Comparison of ENCODE assay signal across 8 cellular contexts in genomic region chr13:20127263-20127562, GRCh38. TPM values are rescaled to one million over a fixed set of nuclear protein-coding genes. Genes with fewer than 3 reads are reported as not detected.
DNase-seq lines count a peak whose midpoint lies in the region; ATAC-seq, FAIRE-seq and TF ChIP-seq lines count a peak whose summit lies in the region.

No MANE protein-coding gene starts in this region.

- peak overlapping the region; percentile 81 for H3K4me3 ChIP-seq in HUES48 (ENCODE audit: low read depth, low read length)
- H3K4me3 ChIP-seq in mammary epithelial cell (replicated peaks in 1 of 3; ENCODE audit: insufficient read depth in 1 of 3, low read depth in 2 of 3, low read length in 3 of 3) = peak overlapping the region; percentile 17 to 62 (median 41)
- H3K4me3 ChIP-seq in mononuclear cell (ENCODE audit: low read length) = peak overlapping the region; percentile 47

- H4K20me1 ChIP-seq in mammary epithelial cell (ENCODE audit: insufficient read depth, low read length) = no peaks in the 10 kb centered on the region

- 23% methylated on average over 5 of the region's 6 CpGs for WGBS in mammary epithelial cell (ENCODE audit: low coverage, missing lambda C conversion rate)

- H3K36me3 ChIP-seq in HUES48 (ENCODE audit: control insufficient read depth, insufficient read depth, low read length) = no peaks in the 10 kb centered on the region
- H3K36me3 ChIP-seq in mammary epithelial cell (ENCODE audit: insufficient read depth, low read length) = no peaks in the 10 kb centered on the region

- peak overlapping the region; percentile 91 for H2AFZ ChIP-seq in mammary epithelial cell (ENCODE audit: low read depth, low read length)

- H3K4me2 ChIP-seq in mammary epithelial cell (ENCODE audit: insufficient read depth, low read depth, low read length) = peak overlapping the region; percentile 86

- ATAC-seq in GM18498 (IDR thresholded peaks at IDR 0.05; ENCODE audit: unreplicated experiment) (peak; percentile 17), HG03045 (IDR thresholded peaks at IDR 0.05; ENCODE audit: unreplicated experiment) (no peak)

- no peak for TF ChIP-seq POLR2A in H54 (IDR thresholded peaks at IDR 0.05; ENCODE audit: low read depth, low read length)

- H3K4me1 ChIP-seq in HUES48 (ENCODE audit: control insufficient read depth, insufficient read depth, low read length) (peaks cover 5% of the 10 kb centered on the region; the same call in 1 of the 2 replicates), mammary epithelial cell (ENCODE audit: insufficient read depth, low read length) (peaks cover 20% of the 10 kb centered on the region), mononuclear cell (ENCODE audit: insufficient read depth, low read length) (peaks cover 23% of the 10 kb centered on the region)

- no peaks in the 10 kb centered on the region for H3K9me3 ChIP-seq in HUES48 (ENCODE audit: control insufficient read depth, insufficient read depth, low read length)
- H3K9me3 ChIP-seq in mammary epithelial cell (replicated peaks; ENCODE audit: insufficient read depth, low read length) = no peaks in the 10 kb centered on the region
- no peaks in the 10 kb centered on the region for H3K9me3 ChIP-seq in mononuclear cell (ENCODE audit: low read depth, low read length)

- dilution Hi-C loops in mammary epithelial cell (cut with HindIII; ENCODE audit: low sequenced_read_pairs) = no loop called here

- H3K79me2 ChIP-seq in mammary epithelial cell (ENCODE audit: insufficient read depth, low read length) = no peaks in the 10 kb centered on the region

- BruUV-seq in mammary epithelial cell (replicated peaks; lab: Mats Ljungman, UMichigan) = no TSS peak

- CTCF ChIA-PET in mammary epithelial cell (lab: Charles Lee; ENCODE audit: low non-redundant PET) = no interaction called here

- peaks cover 48% of the 10 kb centered on the region for H3K27me3 ChIP-seq in HUES48 (ENCODE audit: control insufficient read depth, insufficient read depth, low read length)
- no peaks in the 10 kb centered on the region for H3K27me3 ChIP-seq in mammary epithelial cell (ENCODE audit: insufficient read depth, low read length)
- H3K27me3 ChIP-seq in mononuclear cell (ENCODE audit: insufficient read depth, low read length) = peaks cover 52% of the 10 kb centered on the region

- TF ChIP-seq CTCF in mammary epithelial cell (conservative IDR thresholded peaks at IDR 0.05 in 1 of 2, IDR thresholded peaks at IDR 0.05 in 1 of 2; ENCODE audit: extremely low read depth in 1 of 2, insufficient read depth in 1 of 2, low read depth in 1 of 2, low read length in 2 of 2) = no peak

- in situ Hi-C loops in mammary epithelial cell (cut with MboI; ENCODE audit: low sequenced_read_pairs in 2 of 2) = no loop called here

- DNase-seq in mammary epithelial cell (no peak), NCI-H226 (no peak), H54 (ENCODE audit: insufficient read length, low spot score) (no peak), NCI-H69 (lab: John Stamatoyannopoulos, UW) (no peak)

- H3K9ac ChIP-seq in HUES48 (ENCODE audit: low read depth, low read length) (no peak overlapping the region), mammary epithelial cell (ENCODE audit: insufficient read depth, low read length) (no peak overlapping the region)

- H3K27ac ChIP-seq in HUES48 (ENCODE audit: low read depth, low read length) = no peak overlapping the region
- H3K27ac ChIP-seq in mammary epithelial cell (ENCODE audit: insufficient read depth, low read depth, low read length) = no peak overlapping the region

- intact Hi-C loops in mammary epithelial cell (cut with micrococcal nuclease) = no loop called here

- FAIRE-seq in H54 (lab: Jason Lieb, UNC) = no peak

RNA-seq across cellular contexts. Expression of gene GJA3, which starts 33.6 kb away (rescaled TPM):
- total RNA-seq in mammary epithelial cell (1 to 10 TPM; 2.8 to 4.2 TPM), mononuclear cell (under 0.01 TPM)
- polyA plus RNA-seq in mammary epithelial cell = 1.3 TPM
- polyA minus RNA-seq in mammary epithelial cell = 3.2 TPM
